10 cellular contexts compared by ENCODE assay signal in the genomic region with DNA sequence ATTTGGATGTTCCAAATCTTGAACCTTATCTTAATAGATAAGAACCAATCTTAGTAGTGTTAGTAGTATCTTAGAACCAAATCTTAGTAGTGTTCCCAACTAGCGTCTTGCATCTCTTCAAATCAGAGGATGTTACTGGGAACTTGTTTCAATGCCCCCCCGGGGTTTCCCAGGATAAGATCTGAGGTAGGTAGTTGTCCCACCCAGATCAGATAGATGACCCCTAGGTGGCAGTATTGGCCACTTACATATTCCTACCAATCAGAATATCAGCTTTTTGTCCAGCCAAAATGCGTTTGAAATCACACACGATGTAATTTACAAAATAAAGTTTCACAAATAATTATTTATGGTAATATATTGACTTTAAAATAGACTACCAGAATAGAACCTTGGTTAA.
DNase-seq lines count a peak whose midpoint lies in the region; ATAC-seq, FAIRE-seq and TF ChIP-seq lines count a peak whose summit lies in the region.
"Had no signal": no experiment of that assay in that cellular context is flagged by ENCODE, and none has a peak within 500 bp of the region (broad histone marks: within the 10 kb centered on the region; RNA-seq: fewer than 3 reads in every experiment).

No MANE protein-coding gene starts in this region.

- no peak overlapping the region for H2AFZ ChIP-seq in Loucy (ENCODE audit: low read length)
- H2AFZ ChIP-seq: parathyroid adenoma had no signal

- no peak overlapping the region for H3K4me2 ChIP-seq in Loucy (ENCODE audit: low read depth, low read length, poor library complexity, severe bottlenecking)

- intact Hi-C loops in left cardiac atrium (cut with DNase I): no loop called here

- peaks cover 0 to 8% of the 10 kb centered on the region in 2 donors for H3K27me3 Mint-ChIP-seq in effector memory CD8-positive, alpha-beta T cell

- H4K20me1 ChIP-seq in Loucy (ENCODE audit: insufficient read depth, low read length, poor library complexity, severe bottlenecking): no peaks in the 10 kb centered on the region

- DNase-seq in AG10803 (ENCODE audit: low read depth) (peak; percentile 50), GM18507 (ENCODE audit: extremely low spot score, insufficient read length, low read depth) (no peak), epithelial cell of esophagus (ENCODE audit: low read depth) (peak; percentile 68), caudate nucleus (lab: John Stamatoyannopoulos, UW) (no peak), left cardiac atrium (no peak)
- DNase-seq in effector memory CD8-positive, alpha-beta T cell: no peak

- no peaks in the 10 kb centered on the region for H3K4me1 ChIP-seq in Loucy (ENCODE audit: insufficient read depth, low read length, poor library complexity, severe bottlenecking)
- H3K4me1 ChIP-seq: parathyroid adenoma had no signal

- H3K4me3 ChIP-seq in AG10803 (ENCODE audit: low read length) (no peak overlapping the region), Loucy (ENCODE audit: low read length, poor library complexity, severe bottlenecking) (no peak overlapping the region), epithelial cell of esophagus (ENCODE audit: low read length) (no peak overlapping the region)

- no peak overlapping the region for H3K27ac ChIP-seq in caudate nucleus (ENCODE audit: low read depth, low read length)
- H3K27ac ChIP-seq: parathyroid adenoma had no signal

- ATAC-seq in HG02970 (IDR thresholded peaks at IDR 0.05; ENCODE audit: low FRiP score, unreplicated experiment) (no peak), left cardiac atrium (no peak)
- ATAC-seq in effector memory CD8-positive, alpha-beta T cell (replicated peaks): no peak

- H3K36me3 Mint-ChIP-seq in effector memory CD8-positive, alpha-beta T cell (ENCODE audit: insufficient read depth): no peaks in the 10 kb centered on the region
- H3K36me3 Mint-ChIP-seq: activated naive CD4-positive, alpha-beta T cell treated with anti-CD3 and anti-CD28 coated beads, Interleukin-2, amount 50 U/mL, for 24 hours had no signal

- no peak overlapping the region for H3K9ac ChIP-seq in Loucy (ENCODE audit: low read depth, low read length, poor library complexity, severe bottlenecking)
- H3K9ac ChIP-seq: parathyroid adenoma had no signal

- no peaks in the 10 kb centered on the region for H3K79me2 ChIP-seq in Loucy (ENCODE audit: insufficient read depth, low read length)
- H3K79me2 ChIP-seq: parathyroid adenoma had no signal

- no peaks in the 10 kb centered on the region for H3K4me1 Mint-ChIP-seq in effector memory CD8-positive, alpha-beta T cell (ENCODE audit: low read depth in 2 of 2)
- H3K4me1 Mint-ChIP-seq: activated naive CD4-positive, alpha-beta T cell treated with anti-CD3 and anti-CD28 coated beads, Interleukin-2, amount 50 U/mL, for 24 hours had no signal

- no peak overlapping the region for H3K27ac Mint-ChIP-seq in effector memory CD8-positive, alpha-beta T cell
- H3K27ac Mint-ChIP-seq: activated naive CD4-positive, alpha-beta T cell treated with anti-CD3 and anti-CD28 coated beads, Interleukin-2, amount 50 U/mL, for 24 hours had no signal

- H3F3A ChIP-seq in Loucy (ENCODE audit: low read depth): no peaks in the 10 kb centered on the region

- TF ChIP-seq CTCF in AG10803 (conservative IDR thresholded peaks at IDR 0.05; ENCODE audit: low read length): peak; percentile 74
- peak; percentile 50 for TF ChIP-seq CTCF in Loucy (conservative IDR thresholded peaks at IDR 0.05; ENCODE audit: low read length)
- TF ChIP-seq CTCF in epithelial cell of esophagus (IDR thresholded peaks at IDR 0.05; ENCODE audit: insufficient read depth, low read depth, low read length, missing control alignments): peak; percentile 69

- peaks cover 0 to 9% of the 10 kb centered on the region in 2 donors for H3K9me3 Mint-ChIP-seq in effector memory CD8-positive, alpha-beta T cell
- H3K9me3 Mint-ChIP-seq: activated naive CD4-positive, alpha-beta T cell treated with anti-CD3 and anti-CD28 coated beads, Interleukin-2, amount 50 U/mL, for 24 hours had no signal

- H3K4me3 Mint-ChIP-seq in effector memory CD8-positive, alpha-beta T cell: no peak overlapping the region
- H3K4me3 Mint-ChIP-seq: activated naive CD4-positive, alpha-beta T cell treated with anti-CD3 and anti-CD28 coated beads, Interleukin-2, amount 50 U/mL, for 24 hours had no signal

- no peaks in the 10 kb centered on the region for H3K9me2 ChIP-seq in Loucy (replicated peaks; ENCODE audit: low read depth, low read length)

- FAIRE-seq in GM18507 (lab: Jason Lieb, UNC): peak; percentile 55

- no peaks in the 10 kb centered on the region for H3K27me3 ChIP-seq in Loucy (ENCODE audit: insufficient read depth, low read length, poor library complexity, severe bottlenecking)

- no peaks in the 10 kb centered on the region for H3K36me3 ChIP-seq in Loucy (ENCODE audit: insufficient read depth, low read length)

- H3K9me3 ChIP-seq in Loucy (ENCODE audit: insufficient read depth, low read depth, low read length): no peaks in the 10 kb centered on the region

Comparison
In these comparisons a context has a peak if more than half of its experiments do, and no peak if none do; other contexts are left out.
1. DNase-seq: peak in AG10803 (single experiment) and epithelial cell of esophagus (single experiment); none in GM18507 (single experiment), caudate nucleus (0 of 61), left cardiac atrium (single experiment) and effector memory CD8-positive, alpha-beta T cell (0 of 3).
2. Peak in every context shown above with its lines, with median percentiles within 50 percentile points of each other: CTCF ChIP-seq.